Comparison of ENCODE assay signal across 8 cellular contexts in the genomic region with DNA sequence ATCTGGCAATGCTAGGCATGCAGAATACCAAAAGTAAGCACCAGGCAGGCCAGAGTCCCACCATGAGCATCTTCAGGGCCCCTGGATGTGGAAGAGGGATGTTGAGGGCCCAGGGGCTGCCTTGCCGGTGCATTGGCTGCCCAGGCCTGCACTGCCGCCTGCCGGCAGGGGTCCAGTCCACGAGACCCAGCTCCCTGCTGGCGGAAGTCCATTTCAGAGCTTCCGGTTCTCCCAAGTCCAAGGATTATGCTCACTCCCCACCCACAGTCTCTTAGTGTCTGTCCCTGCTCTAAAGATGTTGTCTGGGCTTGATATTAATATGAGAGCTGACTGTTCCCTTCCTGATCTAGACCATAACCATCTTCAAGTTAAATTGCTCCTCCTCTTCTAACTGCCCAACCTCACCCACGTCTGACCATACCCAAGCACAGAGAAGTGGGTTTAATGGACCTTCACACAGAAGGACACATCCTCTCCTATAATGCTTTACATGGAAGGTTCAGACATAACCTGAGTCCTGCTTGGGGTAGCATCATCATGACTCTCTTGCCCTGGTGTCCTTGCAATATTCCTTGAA.
DNase-seq lines count a peak whose midpoint lies in the region; ATAC-seq, FAIRE-seq and TF ChIP-seq lines count a peak whose summit lies in the region.

No MANE protein-coding gene starts in this region.

- H3K27me3 ChIP-seq in ascending aorta, result no peaks in the 10 kb centered on the region
- no peaks in the 10 kb centered on the region for H3K27me3 ChIP-seq in kidney epithelial cell (ENCODE audit: control insufficient read depth, insufficient read depth, low read length)

- intact Hi-C loops in Right ventricle myocardium inferior (cut with DNase I) (loop anchor here (2.0 kb wide), 1 partner anchor 79 kb away; no protein-coding TSS in a partner anchor), cardiac septum (cut with DNase I) (no loop called here), ascending aorta (cut with DNase I) (loop anchor here (5.0 kb wide), 1 partner anchor 154 kb away; no protein-coding TSS in a partner anchor)

- FAIRE-seq in urothelium cell line (lab: Jason Lieb, UNC), result no peak

- H3K9me3 ChIP-seq in ascending aorta, result no peaks in the 10 kb centered on the region

- H3K4me1 ChIP-seq in ascending aorta, result peaks cover 0 to 3% of the 10 kb centered on the region in 2 donors

- H3K27ac ChIP-seq in ascending aorta, result no peak overlapping the region

- H3K36me3 ChIP-seq in ascending aorta (no peaks in the 10 kb centered on the region), kidney epithelial cell (ENCODE audit: control insufficient read depth, insufficient read depth, low read length) (no peaks in the 10 kb centered on the region)

- TF ChIP-seq CTCF in ascending aorta (IDR thresholded peaks at IDR 0.05) (peak in 2 of 3 experiments; percentile 18 to 43), kidney epithelial cell (IDR thresholded peaks at IDR 0.05; ENCODE audit: insufficient read depth, low read length, poor library complexity, severe bottlenecking) (peak; percentile 85)

- peak; percentile 39 for ATAC-seq in Right ventricle myocardium inferior

- DNase-seq in Right ventricle myocardium inferior (ENCODE audit: missing footprints) (no peak), cardiac septum (ENCODE audit: low spot score) (no peak), ascending aorta (ENCODE audit: low spot score in 2 of 2) (no peak), kidney epithelial cell (ENCODE audit: low read depth) (no peak), urothelium cell line (ENCODE audit: low spot score) (peak; percentile 34), UCSD-AML1 (lab: John Stamatoyannopoulos, UW; ENCODE audit: unreplicated experiment) (no peak), SK-N-DZ (ENCODE audit: low spot score) (no peak)
- DNase-seq in activated CD4-positive, CD25-positive, alpha-beta regulatory T cell (lab: John Stamatoyannopoulos, UW), result no peak

- H3K4me3 ChIP-seq in ascending aorta (no peak overlapping the region), kidney epithelial cell (ENCODE audit: low read depth, low read length) (no peak overlapping the region)
